ENCODE assay signal across 8 cellular contexts in the genomic region with DNA sequence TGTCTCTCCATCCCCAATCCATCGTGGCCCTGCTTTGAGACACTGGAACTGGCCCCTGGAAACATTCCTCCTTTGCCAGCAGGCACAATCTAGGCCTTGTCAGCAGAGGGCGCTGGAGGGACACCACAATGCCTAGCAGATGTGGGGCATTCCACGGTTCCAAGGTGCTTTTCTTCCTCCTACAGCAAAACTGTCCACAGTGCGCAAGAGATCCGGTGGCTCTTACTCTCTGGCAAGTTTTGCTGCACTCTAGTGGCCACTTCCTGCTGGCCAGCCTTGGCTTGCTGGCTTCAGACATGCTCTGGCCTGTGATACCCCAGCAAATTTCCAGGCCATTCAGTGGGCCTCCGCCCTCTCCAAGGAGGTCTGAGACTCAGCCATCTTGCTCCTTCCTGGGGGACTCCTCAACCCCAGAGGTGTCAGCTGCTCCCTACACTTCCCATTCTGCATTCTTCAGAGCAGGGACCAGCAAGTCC. TPM values are rescaled to one million over a fixed set of nuclear protein-coding genes. Genes with fewer than 3 reads are reported as not detected.
DNase-seq lines count a peak whose midpoint lies in the region; ATAC-seq, FAIRE-seq and TF ChIP-seq lines count a peak whose summit lies in the region.

No MANE protein-coding gene starts in this region.

- no peak overlapping the region for H3K23ac ChIP-seq in H1 (ENCODE audit: insufficient read length)

- no peaks in the 10 kb centered on the region for H3K79me1 ChIP-seq in H1 (ENCODE audit: low read depth, low read length)

- 53% methylated on average over 6 of the region's 6 CpGs; no CpG with 5 or more reads in 1 of the 2 experiments for WGBS in H1 (ENCODE audit: extremely low coverage in 1 of 2, insufficient coverage in 1 of 2, insufficient read length in 1 of 2, insufficient replicate concordance in 2 of 2, low coverage in 1 of 2, low lambda C conversion rate in 2 of 2, missing lambda C conversion rate in 1 of 2), 2 experiments

- H3K36me3 Mint-ChIP-seq in memory B cell, result no peaks in the 10 kb centered on the region

- DNase-seq in EL, result peak; percentile 97
- DNase-seq in HuH-7 (ENCODE audit: low spot score), result peak; percentile 100
- DNase-seq in NOMO-1 treated with DMSO at 0.1 percent for 48 hours (lab: John Stamatoyannopoulos, UW; ENCODE audit: unreplicated experiment), result peak; percentile 86
- DNase-seq in activated CD8-positive, alpha-beta memory T cell treated with anti-CD3 and anti-CD28 coated beads for 1 hour (ENCODE audit: extremely low read depth in 1 of 2, low read depth in 1 of 2), result peak; percentile 63 to 70
- DNase-seq in H1 (ENCODE audit: low read depth in 1 of 2, low spot score in 2 of 2), result peak; percentile 87 to 95
- peak; percentile 84 to 86 for DNase-seq in memory B cell (ENCODE audit: low spot score in 2 of 2)
- peak; percentile 48 to 61 for DNase-seq in stimulated activated CD8-positive, alpha-beta memory T cell treated with anti-CD3 and anti-CD28 coated beads, Interleukin-15, amount 100 ng/mL, for 48 hours (ENCODE audit: low read depth in 2 of 2)

- no peak overlapping the region for H3K14ac ChIP-seq in H1 (ENCODE audit: insufficient read length)

- H3K4me3 Mint-ChIP-seq in memory B cell, result no peak overlapping the region

- no peaks in the 10 kb centered on the region for H3K9me3 ChIP-seq in H1 (ENCODE audit: insufficient read depth in 2 of 2, low read depth in 1 of 2, low read length in 1 of 2)

- H3K18ac ChIP-seq in H1 (ENCODE audit: extremely low read depth, low read length), result no peak overlapping the region

- no peak overlapping the region for H2AFZ ChIP-seq in H1 (ENCODE audit: low read length)

- no peak overlapping the region for H3K27ac Mint-ChIP-seq in memory B cell

- no peak for TF ChIP-seq EP300 in H1 (IDR thresholded peaks at IDR 0.05; ENCODE audit: borderline replicate concordance in 1 of 2, low read depth in 2 of 2, low read length in 2 of 2)

- TF ChIP-seq RAD21 in H1 (IDR thresholded peaks at IDR 0.05 in 1 of 2, conservative IDR thresholded peaks at IDR 0.05 in 1 of 2; ENCODE audit: low read depth in 2 of 2, low read length in 2 of 2), result peak; percentile 92 to 94

- H2BK5ac ChIP-seq in H1 (ENCODE audit: low read depth, low read length), result no peak overlapping the region

- no peak overlapping the region for H3K56ac ChIP-seq in H1 (replicated peaks; ENCODE audit: insufficient read length, low read depth, low read length)

- no peak overlapping the region for H4K8ac ChIP-seq in H1 (ENCODE audit: extremely low read depth, insufficient read depth, low read length)

- H4K91ac ChIP-seq in H1 (replicated peaks; ENCODE audit: insufficient read length, low read length), result no peak overlapping the region

- FAIRE-seq in H1 (lab: Jason Lieb, UNC), result peak; percentile 94

- no peak overlapping the region for H2BK12ac ChIP-seq in H1 (ENCODE audit: low read depth, low read length)

- POLR2A ChIA-PET in H1 (lab: Charles Lee; ENCODE audit: partially characterized antibody), result interaction anchor here (1.0 to 1.7 kb wide), 2 partner anchors 17 to 78 kb away, joined by 4 read pairs; a partner anchor contains a TSS

- H3K36me3 ChIP-seq in H1 (ENCODE audit: control insufficient read depth in 2 of 4, insufficient read depth in 4 of 4, low read length in 3 of 4), result peaks cover 34 to 66% (median 58%) of the 10 kb centered on the region in 4 experiments

- no peak for TF ChIP-seq POLR2A in H1 (IDR thresholded peaks at IDR 0.05; ENCODE audit: control extremely low read depth in 1 of 2, low read depth in 2 of 2, low read length in 2 of 2)

- H3K4ac ChIP-seq in H1 (replicated peaks; ENCODE audit: insufficient read length, low read depth, low read length), result no peak overlapping the region

- H2AK5ac ChIP-seq in H1 (ENCODE audit: low read depth, low read length), result no peak overlapping the region

- peaks cover 5% of the 10 kb centered on the region for H3K27me3 Mint-ChIP-seq in memory B cell

- H3K4me3 ChIP-seq in H1 (ENCODE audit: extremely low read depth in 1 of 4, insufficient read depth in 2 of 4, low read depth in 3 of 4, low read length in 4 of 4), result no peak overlapping the region

- H3K9ac ChIP-seq in H1 (replicated peaks in 1 of 4; ENCODE audit: extremely low read depth in 1 of 4, low read depth in 3 of 4, low read length in 3 of 4), result no peak overlapping the region

- ATAC-seq in memory B cell (ENCODE audit: low read depth) (peak; percentile 97), GM21515 (IDR thresholded peaks at IDR 0.05; ENCODE audit: unreplicated experiment) (no peak)

- peaks cover 0 to 4% of the 10 kb centered on the region in 2 experiments for H4K20me1 ChIP-seq in H1 (replicated peaks in 1 of 2; ENCODE audit: control insufficient read depth in 1 of 2, insufficient read depth in 2 of 2, low read length in 2 of 2)

- H3K79me2 ChIP-seq in H1 (ENCODE audit: control insufficient read depth in 1 of 2, insufficient read depth in 2 of 2, low read length in 2 of 2), result no peaks in the 10 kb centered on the region

- TF ChIP-seq CTCF in H1 (IDR thresholded peaks at IDR 0.05; ENCODE audit: control extremely low read depth in 1 of 3, insufficient read depth in 1 of 3, low read depth in 1 of 3, low read length in 3 of 3), result peak; percentile 77 to 100 (median 97)

- H2BK120ac ChIP-seq in H1 (replicated peaks; ENCODE audit: low read depth, low read length), result no peak overlapping the region

- H3K4me2 ChIP-seq in H1 (ENCODE audit: insufficient read depth in 1 of 2, low read depth in 2 of 2, low read length in 2 of 2), result no peak overlapping the region

- no peak overlapping the region for H2BK20ac ChIP-seq in H1 (ENCODE audit: low read length)

- H3K4me1 Mint-ChIP-seq in memory B cell, result peaks cover 2% of the 10 kb centered on the region

- H3K9me3 Mint-ChIP-seq in memory B cell, result peaks cover under 1% of the 10 kb centered on the region

- no peak overlapping the region for H4K5ac ChIP-seq in H1 (ENCODE audit: insufficient read length, low read depth, low read length)

- CTCF ChIA-PET in H1 (lab: Charles Lee; ENCODE audit: partially characterized antibody), result interaction anchor here (0.7 to 7.5 kb wide), 19 partner anchors 9 to 287 kb away, joined by 3 to 90 read pairs (median 4); a partner anchor contains a TSS

- peaks cover 0 to 3% (median 1%) of the 10 kb centered on the region in 4 experiments; a peak in 2 of 7 replicates for H3K4me1 ChIP-seq in H1 (replicated peaks in 1 of 4; ENCODE audit: control insufficient read depth in 3 of 4, insufficient read depth in 4 of 4, low read length in 3 of 4)

- no peak overlapping the region for H2BK15ac ChIP-seq in H1 (ENCODE audit: low read length)

- H3K27me3 ChIP-seq in H1 (replicated peaks in 1 of 4; ENCODE audit: control insufficient read depth in 3 of 4, extremely low read depth in 1 of 4, insufficient read depth in 3 of 4, low read length in 3 of 4), result no peaks in the 10 kb centered on the region

- H3K27ac ChIP-seq in H1 (ENCODE audit: low read depth, low read length), result 0 out of 2 replicates have a peak overlapping the region, but pooled peaks have one; percentile 30

- no peaks in the 10 kb centered on the region for H3K23me2 ChIP-seq in H1 (ENCODE audit: low read depth, low read length)

TF ChIP-seq in H1, 55 proteins besides CTCF, POLR2A, EP300 and RAD21 (continues in another document):
- TF ChIP-seq CBX5 (IDR thresholded peaks at IDR 0.05; ENCODE audit: low read depth, low read length) (no peak), CTBP2 (IDR thresholded peaks at IDR 0.05; ENCODE audit: borderline replicate concordance, insufficient read depth, insufficient read length, low read length) (no peak), CREB1 (IDR thresholded peaks at IDR 0.05) (peak; percentile 39), TCF12 (IDR thresholded peaks at IDR 0.05; ENCODE audit: low read depth, low read length) (peak; percentile 81; the same call in 1 of the 2 replicates), KDM1A (IDR thresholded peaks at IDR 0.05; ENCODE audit: borderline replicate concordance, low read length) (no peak), YY1 (IDR thresholded peaks at IDR 0.05; ENCODE audit: low read depth, low read length) (0 out of 2 replicates have a peak, but pooled peaks have one; percentile 52)

RNA-seq across cellular contexts. Expression of a gene that starts 17.1 kb away (rescaled TPM):
- 27.5 and 30.6 TPM in 2 replicates for total RNA-seq in H1 (2021; fragmentation: NEBNext Ultra II Directional; extraction: Animal tissue kit (Norgen Biotek cat#: 25700))
- 19.2 and 30.5 TPM in 2 replicates for polyA plus RNA-seq in H1 (2011; rRNA removed)
- polyA plus RNA-seq in H1 (2011; cell fraction: cytosol; rRNA removed), result 32.9 TPM
- polyA plus RNA-seq in H1 (2011; cell fraction: nucleus; rRNA removed), result 37.4 TPM
- 25.2 to 37.5 TPM (median 29.7 TPM) in 4 replicates for polyA plus RNA-seq in H1 (2012, experiment 1 of 2)
- 7.2 TPM for polyA plus RNA-seq in H1 (2012, experiment 2 of 2)
- polyA plus RNA-seq in H1 (2013, experiment 1 of 2), result 25.9 TPM
- 24.2 TPM for polyA plus RNA-seq in H1 (2013, experiment 2 of 2)
- 25.2 and 29.1 TPM in 2 replicates for polyA minus RNA-seq in H1 (2011; rRNA and poly(A)+ RNA removed)
- 11.6 TPM for polyA minus RNA-seq in H1 (2011; cell fraction: cytosol; rRNA and poly(A)+ RNA removed)
- polyA minus RNA-seq in H1 (2011; cell fraction: nucleus; rRNA and poly(A)+ RNA removed), result 24.8 TPM

RNA-seq across cellular contexts. Expression of a gene that starts 34.2 kb away (rescaled TPM):
- total RNA-seq in H1 (2021; fragmentation: NEBNext Ultra II Directional; extraction: Animal tissue kit (Norgen Biotek cat#: 25700)), result 69.0 and 71.4 TPM in 2 replicates
- 19.1 and 25.9 TPM in 2 replicates for polyA plus RNA-seq in H1 (2011; rRNA removed)
- polyA plus RNA-seq in H1 (2011; cell fraction: cytosol; rRNA removed), result 22.8 TPM
- 87.4 TPM for polyA plus RNA-seq in H1 (2011; cell fraction: nucleus; rRNA removed)
- 33.8 to 72.3 TPM (median 66.2 TPM) in 4 replicates for polyA plus RNA-seq in H1 (2012, experiment 1 of 2)
- polyA plus RNA-seq in H1 (2012, experiment 2 of 2), result 35.6 TPM
- polyA plus RNA-seq in H1 (2013, experiment 1 of 2), result 24.5 TPM
- polyA plus RNA-seq in H1 (2013, experiment 2 of 2), result 25.1 TPM
- polyA minus RNA-seq in H1 (2011; rRNA and poly(A)+ RNA removed), result 37.3 and 37.6 TPM in 2 replicates
- polyA minus RNA-seq in H1 (2011; cell fraction: cytosol; rRNA and poly(A)+ RNA removed), result 28.1 TPM
- 34.3 TPM for polyA minus RNA-seq in H1 (2011; cell fraction: nucleus; rRNA and poly(A)+ RNA removed)

RNA-seq across cellular contexts. Expression of a gene that starts 56.3 kb away (rescaled TPM):
- 192 and 201 TPM in 2 replicates for total RNA-seq in H1 (2021; fragmentation: NEBNext Ultra II Directional; extraction: Animal tissue kit (Norgen Biotek cat#: 25700))
- 276 and 330 TPM in 2 replicates for polyA plus RNA-seq in H1 (2011; rRNA removed)
- 251 TPM for polyA plus RNA-seq in H1 (2011; cell fraction: cytosol; rRNA removed)
- polyA plus RNA-seq in H1 (2011; cell fraction: nucleus; rRNA removed), result 120 TPM
- polyA plus RNA-seq in H1 (2012, experiment 1 of 2), result 211 to 279 TPM (median 233 TPM) in 4 replicates
- polyA plus RNA-seq in H1 (2012, experiment 2 of 2), result 264 TPM
- polyA plus RNA-seq in H1 (2013, experiment 1 of 2), result 129 TPM
- polyA plus RNA-seq in H1 (2013, experiment 2 of 2), result 128 TPM
- polyA minus RNA-seq in H1 (2011; rRNA and poly(A)+ RNA removed), result 233 and 261 TPM in 2 replicates
- 68.5 TPM for polyA minus RNA-seq in H1 (2011; cell fraction: cytosol; rRNA and poly(A)+ RNA removed)
- 155 TPM for polyA minus RNA-seq in H1 (2011; cell fraction: nucleus; rRNA and poly(A)+ RNA removed)
